Comparison of ENCODE assay signal across 23 cellular contexts in genomic region chr18:70359071-70359470, GRCh38.
DNase-seq lines count a peak whose midpoint lies in the region; ATAC-seq and TF ChIP-seq lines count a peak whose summit lies in the region.
"Had no signal": no experiment of that assay in that cellular context is flagged by ENCODE, and none has a peak within 500 bp of the region (broad histone marks: within the 10 kb centered on the region; RNA-seq: fewer than 3 reads in every experiment).

No MANE protein-coding gene starts in this region.

- CTCF ChIA-PET in PC-9 (lab: Charles Lee): no interaction called here

- H3K9me3 ChIP-seq in PC-9 (ENCODE audit: insufficient read depth, low read depth): peaks cover 18% of the 10 kb centered on the region; the same call in 1 of the 2 replicates
- H3K9me3 ChIP-seq: Peyer's patch had no signal

- no peak overlapping the region for H3K4me3 ChIP-seq in PC-9
- H3K4me3 ChIP-seq: MG63, Peyer's patch had no signal

- no peaks in the 10 kb centered on the region for H3K79me2 ChIP-seq in PC-9 (ENCODE audit: low read depth)

- no peaks in the 10 kb centered on the region for H4K20me1 ChIP-seq in PC-9 (ENCODE audit: insufficient read depth)

- ATAC-seq in HG02885 (IDR thresholded peaks at IDR 0.05; ENCODE audit: poor library complexity, unreplicated experiment) (no peak), HG03039 (IDR thresholded peaks at IDR 0.05; ENCODE audit: unreplicated experiment) (no peak)

- DNase-seq in DMS53 (lab: John Stamatoyannopoulos, UW) (peak; percentile 44), DMS53 treated with DMSO at 0.1 percent for 48 hours (lab: John Stamatoyannopoulos, UW; ENCODE audit: unreplicated experiment) (no peak), PC-9 (peak in 1 of 2 experiments; percentile 63), epithelial cell of prostate (ENCODE audit: low read depth, low spot score) (no peak), caudate nucleus (lab: John Stamatoyannopoulos, UW) (no peak), SW480 (ENCODE audit: low spot score) (no peak)
- DNase-seq: AML-193; CD8-positive, alpha-beta memory T cell; EL; Kasumi-1; MG63; NCI-H1048; NCI-H1436; NCI-H2029; NCI-H2227 treated with DMSO at 0.1 percent for 48 hours; NCI-H510A treated with DMSO at 0.1 percent for 48 hours; NCI-H748 treated with DMSO at 0.1 percent for 48 hours; Peyer's patch; Right ventricle myocardium superior had no signal

- peak overlapping the region; percentile 64; the same call in 1 of the 2 replicates for H3K4me2 ChIP-seq in PC-9

- H3K4me1 ChIP-seq in PC-9 (replicated peaks; ENCODE audit: insufficient read depth): peaks cover 53% of the 10 kb centered on the region

- POLR2A ChIA-PET in PC-9 (lab: Charles Lee; ENCODE audit: unreplicated experiment): no interaction called here

- intact Hi-C loops in PC-9 (cut with micrococcal nuclease; ENCODE audit: unreplicated experiment): no loop called here

- H3K36me3 ChIP-seq in PC-9 (ENCODE audit: low read depth): peaks cover 11% of the 10 kb centered on the region; the same call in 1 of the 2 replicates
- H3K36me3 ChIP-seq: MG63, Peyer's patch had no signal

- no peaks in the 10 kb centered on the region for H3K27me3 ChIP-seq in PC-9 (ENCODE audit: insufficient read depth, low read depth)
- H3K27me3 ChIP-seq: MG63, Peyer's patch had no signal

- no peaks in the 10 kb centered on the region for H3K9me2 ChIP-seq in PC-9 (ENCODE audit: insufficient read depth)

- H2AFZ ChIP-seq in PC-9: no peak overlapping the region

- H3K27ac ChIP-seq in PC-9: peak overlapping the region; percentile 94
- peak overlapping the region; percentile 96 for H3K27ac ChIP-seq in epithelial cell of prostate
- no peak overlapping the region for H3K27ac ChIP-seq in caudate nucleus (ENCODE audit: low read depth, low read length)
- H3K27ac ChIP-seq: 22Rv1, C4-2B, Peyer's patch had no signal

- BruUV-seq in PC-9 (replicated peaks; lab: Mats Ljungman, UMichigan): no TSS peak

- H3F3A ChIP-seq in PC-9 (ENCODE audit: insufficient read depth, low read depth): peaks cover 54% of the 10 kb centered on the region

- no peak for TF ChIP-seq CTCF in PC-9 (conservative IDR thresholded peaks at IDR 0.05)
